26 cellular contexts compared by ENCODE assay signal in genomic region chr9:9603345-9603744, GRCh38.
"Had no signal": no experiment of that assay in that cellular context is flagged by ENCODE, and none has a peak within 500 bp of the region (broad histone marks: within the 10 kb centered on the region; RNA-seq: fewer than 3 reads in every experiment).

No MANE protein-coding gene starts in this region.

- H3K9me3 ChIP-seq: left ventricle myocardium inferior, ovary, prostate gland, stomach, testis, thyroid gland, transverse colon, upper lobe of left lung, vagina had no signal

- ATAC-seq: naive thymus-derived CD4-positive, alpha-beta T cell; natural killer cell treated with Interleukin-12 subunit alpha and Interleukin-12 subunit beta and Interleukin-15 and Interleukin-18, amount 100 ng/mL, for 72 hours; right cardiac atrium; sciatic nerve; stimulated activated naive B cell treated with anti-CD40 and anti-IgM and Interleukin-4, amounts not matched to agents 10 μg/mL and 1 μg/mL and 100 μg/mL, for 72 hours; stimulated activated naive CD8-positive, alpha-beta T cell treated with anti-CD3 and anti-CD28 coated beads, Interleukin-15, Interleukin-2, amounts not matched to agents 100 U/mL and 50 U/mL, for 24 hours had no signal

- DNase-seq: hypothalamus; immature natural killer cell; left ventricle myocardium inferior; mesendoderm; naive thymus-derived CD4-positive, alpha-beta T cell; ovary; retina; right cardiac atrium; stimulated activated CD4-positive, alpha-beta T cell treated with anti-CD3 and anti-CD28 coated beads, Interleukin-12 subunit alpha, Interleukin-12 subunit beta, amount 100 ng/mL, for 4 hours; stimulated activated CD4-positive, alpha-beta T cell treated with anti-CD3 and anti-CD28 coated beads, Interleukin-15, amount 100 ng/mL, for 24 hours; stimulated activated CD4-positive, alpha-beta T cell treated with anti-CD3 and anti-CD28 coated beads, Interleukin-2, amount 100 ng/mL, for 24 hours; stimulated activated CD4-positive, alpha-beta T cell treated with anti-CD3 and anti-CD28 coated beads, Interleukin-4, amount 100 ng/mL, for 1 hour; stimulated activated naive B cell treated with anti-CD40 and anti-IgM and Interleukin-4, amounts not matched to agents 10 μg/mL and 1 μg/mL and 100 μg/mL, for 72 hours; stimulated activated naive CD8-positive, alpha-beta T cell treated with anti-CD3 and anti-CD28 coated beads, Interleukin-15, Interleukin-2, amounts not matched to agents 100 U/mL and 50 U/mL, for 24 hours; stomach; testis; thyroid gland; transverse colon; upper lobe of left lung had no signal

- H3K4me3 ChIP-seq: left ventricle myocardium inferior, lung, ovary, prostate gland, skin epidermis, stomach, testis, thyroid gland, transverse colon, upper lobe of left lung, vagina had no signal

- FAIRE-seq: islet of Langerhans had no signal

- H3K4me1 ChIP-seq: left ventricle myocardium inferior, prostate gland, stomach, testis, thyroid gland, transverse colon, upper lobe of left lung, vagina had no signal

- H3K27ac ChIP-seq: left ventricle myocardium inferior, ovary, prostate gland, skin epidermis, stomach, testis, thyroid gland, transverse colon, upper lobe of left lung, vagina had no signal

- H3K27me3 ChIP-seq: ovary, stomach, testis, thyroid gland, transverse colon, upper lobe of left lung, vagina had no signal

- H3K36me3 ChIP-seq: left ventricle myocardium inferior, ovary, prostate gland, stomach, thyroid gland, transverse colon, upper lobe of left lung, vagina had no signal
